21 cellular contexts compared by ENCODE assay signal in genomic region chr1:87355894-87356293, GRCh38. TPM values are rescaled to one million over a fixed set of nuclear protein-coding genes. Genes with fewer than 3 reads are reported as not detected.
DNase-seq lines count a peak whose midpoint lies in the region; ATAC-seq and TF ChIP-seq lines count a peak whose summit lies in the region.
"Had no signal": no experiment of that assay in that cellular context is flagged by ENCODE, and none has a peak within 500 bp of the region (broad histone marks: within the 10 kb centered on the region; RNA-seq: fewer than 3 reads in every experiment).

No MANE protein-coding gene starts in this region.

- DNase-seq in cardiac muscle cell (ENCODE audit: low read depth in 1 of 2, low spot score in 1 of 2) (peak in 1 of 2 donors; percentile 48), right cardiac atrium (no peak), left ventricle myocardium superior (no peak), left ventricle myocardium inferior (no peak), body of pancreas (no peak)
- DNase-seq: 8988T; ACHN; BE2C; CD4-positive, alpha-beta memory T cell; CD4-positive, CD25-positive, alpha-beta regulatory T cell; CD8-positive, alpha-beta memory T cell; COR-L47; DMS 273 treated with DMSO at 0.1 percent for 48 hours; DMS153; DMS53; DMS79; DND-41; EL; GDM1 had no signal

- TF ChIP-seq POLR2A in body of pancreas (IDR thresholded peaks at IDR 0.05), result no peak

- H3K9me3 ChIP-seq in cardiac muscle cell (ENCODE audit: low read depth), result no peaks in the 10 kb centered on the region
- no peaks in the 10 kb centered on the region for H3K9me3 ChIP-seq in right cardiac atrium (ENCODE audit: control insufficient read depth, low read length)
- H3K9me3 ChIP-seq in left ventricle myocardium inferior (replicated peaks), result peaks cover 2% of the 10 kb centered on the region
- H3K9me3 ChIP-seq in body of pancreas, result no peaks in the 10 kb centered on the region
- H3K9me3 ChIP-seq: BE2C, BLaER1 had no signal

- H3K27ac ChIP-seq in cardiac muscle cell, result peak overlapping the region; percentile 96
- H3K27ac ChIP-seq in right cardiac atrium (ENCODE audit: low read length), result no peak overlapping the region
- H3K27ac ChIP-seq in left ventricle myocardium inferior (replicated peaks), result no peak overlapping the region
- no peak overlapping the region for H3K27ac ChIP-seq in body of pancreas
- H3K27ac ChIP-seq: BLaER1 had no signal

- H3K27me3 ChIP-seq in cardiac muscle cell (no peaks in the 10 kb centered on the region), right cardiac atrium (ENCODE audit: control insufficient read depth, insufficient read depth) (no peaks in the 10 kb centered on the region), left ventricle myocardium inferior (ENCODE audit: low read depth) (no peaks in the 10 kb centered on the region), body of pancreas (no peaks in the 10 kb centered on the region)
- H3K27me3 ChIP-seq: BE2C, BLaER1 had no signal

- no peaks in the 10 kb centered on the region for H3K36me3 ChIP-seq in cardiac muscle cell
- no peaks in the 10 kb centered on the region for H3K36me3 ChIP-seq in left ventricle myocardium inferior
- no peaks in the 10 kb centered on the region for H3K36me3 ChIP-seq in body of pancreas (replicated peaks in 1 of 2; ENCODE audit: insufficient read depth in 1 of 2, low read depth in 2 of 2)
- H3K36me3 ChIP-seq: BE2C, BLaER1 had no signal

- TF ChIP-seq CTCF in cardiac muscle cell (IDR thresholded peaks at IDR 0.05; ENCODE audit: low read depth, low read length) (no peak), left ventricle myocardium inferior (IDR thresholded peaks at IDR 0.05; ENCODE audit: borderline replicate concordance) (no peak), body of pancreas (IDR thresholded peaks at IDR 0.05) (no peak)

- 68% methylated on average over 3 of the region's 3 CpGs for WGBS in right cardiac atrium
- 91 to 99% methylated on average over 3 of the region's 3 CpGs for WGBS in body of pancreas, 2 donors

- no peak for ATAC-seq in right cardiac atrium
- ATAC-seq in left ventricle myocardium superior, result peak; percentile 43
- ATAC-seq in body of pancreas, result no peak
- ATAC-seq: GM12878 had no signal

- intact Hi-C loops in right cardiac atrium (cut with DNase I), result no loop called here
- intact Hi-C loops in left ventricle myocardium superior (cut with micrococcal nuclease), result no loop called here
- intact Hi-C loops in left ventricle myocardium inferior (cut with micrococcal nuclease), result no loop called here
- intact Hi-C loops in body of pancreas (cut with DNase I), result no loop called here

- H3K4me1 ChIP-seq in cardiac muscle cell (ENCODE audit: low read depth) (peaks cover 39% of the 10 kb centered on the region), right cardiac atrium (ENCODE audit: control insufficient read depth, insufficient read depth, low read length) (no peaks in the 10 kb centered on the region), left ventricle myocardium inferior (peaks cover 8% of the 10 kb centered on the region), body of pancreas (no peaks in the 10 kb centered on the region)
- H3K4me1 ChIP-seq: BLaER1 had no signal

- no peak overlapping the region for H3K4me3 ChIP-seq in cardiac muscle cell
- no peak overlapping the region for H3K4me3 ChIP-seq in right cardiac atrium (ENCODE audit: low read length)
- H3K4me3 ChIP-seq in left ventricle myocardium inferior, result no peak overlapping the region
- no peak overlapping the region for H3K4me3 ChIP-seq in body of pancreas
- H3K4me3 ChIP-seq: BLaER1, GM12878 had no signal

RNA-seq across cellular contexts. Expression of gene LMO4, which starts 27.2 kb away (rescaled TPM):
- total RNA-seq in cardiac muscle cell (126 and 136 TPM in 2 replicates), right cardiac atrium (10 to 100 TPM; 46.0 to 61.4 (median 46.9) TPM), left ventricle myocardium superior (49.2 TPM), left ventricle myocardium inferior (35.1 TPM), body of pancreas (10 to 100 TPM; 14.2 to 23.6 TPM)
- polyA plus RNA-seq in cardiac muscle cell (53.3 and 61.9 TPM in 2 replicates), right cardiac atrium (62.7 TPM)
